ENCODE assay signal across 8 cellular contexts in genomic region chr1:31787786-31788137, GRCh38. TPM values are rescaled to one million over a fixed set of nuclear protein-coding genes. Genes with fewer than 3 reads are reported as not detected.
DNase-seq lines count a peak whose midpoint lies in the region; ATAC-seq and TF ChIP-seq lines count a peak whose summit lies in the region.

No MANE protein-coding gene starts in this region.

- peak overlapping the region in 1 of 2 experiments; percentile 97 for H3K18ac ChIP-seq in mesenchymal stem cell (ENCODE audit: low read depth in 1 of 2, low read length in 2 of 2)

- no peak for DNase-seq in left ventricle myocardium inferior
- no peak for DNase-seq in Right ventricle myocardium superior
- no peak for DNase-seq in mesenchymal stem cell
- DNase-seq in upper lobe of right lung, result no peak
- DNase-seq in islet precursor cell, result no peak

- peak overlapping the region; percentile 86 for H3K27ac ChIP-seq in left ventricle myocardium inferior (replicated peaks)
- peak overlapping the region; percentile 97 for H3K27ac ChIP-seq in angular gyrus (ENCODE audit: low read depth, low read length)
- no peak overlapping the region for H3K27ac ChIP-seq in mesenchymal stem cell (ENCODE audit: low read length, poor library complexity, severe bottlenecking)
- peak overlapping the region; percentile 90 for H3K27ac ChIP-seq in upper lobe of right lung

- H3K4me2 ChIP-seq in mesenchymal stem cell (ENCODE audit: low read length, poor library complexity, severe bottlenecking), result peak overlapping the region; percentile 66

- H3K14ac ChIP-seq in mesenchymal stem cell (ENCODE audit: low read length in 2 of 2), result peak overlapping the region in 1 of 2 experiments; percentile 26

- no peak overlapping the region for H3K23ac ChIP-seq in mesenchymal stem cell (ENCODE audit: low read length in 2 of 2)

- H3K36me3 ChIP-seq in left ventricle myocardium inferior (no peaks in the 10 kb centered on the region), mesenchymal stem cell (ENCODE audit: control insufficient read depth in 1 of 2, insufficient read depth in 2 of 2, low read depth in 1 of 2, low read length in 2 of 2) (peaks cover 0 to 7% of the 10 kb centered on the region in 2 experiments), upper lobe of right lung (no peaks in the 10 kb centered on the region)

- no peaks in the 10 kb centered on the region for H3K79me1 ChIP-seq in mesenchymal stem cell (replicated peaks; ENCODE audit: low read length, poor library complexity, severe bottlenecking)

- H2AK5ac ChIP-seq in mesenchymal stem cell (ENCODE audit: low read length, severe bottlenecking), result peak overlapping the region; percentile 29

- intact Hi-C loops in left ventricle myocardium inferior (cut with micrococcal nuclease), result loop anchor here (2.0 to 10.0 kb wide), 2 partner anchors 73 to 125 kb away; no protein-coding TSS in a partner anchor
- intact Hi-C loops in Right ventricle myocardium superior (cut with DNase I), result loop anchor here (2.0 to 10.0 kb wide), 2 partner anchors 123 to 223 kb away; no protein-coding TSS in a partner anchor
- intact Hi-C loops in upper lobe of right lung (cut with DNase I), result loop anchor here (5.0 kb wide), 1 partner anchor 120 kb away; no protein-coding TSS in a partner anchor

- no peak overlapping the region for H2BK15ac ChIP-seq in mesenchymal stem cell (ENCODE audit: low read depth, poor library complexity, severe bottlenecking)

- ATAC-seq in Right ventricle myocardium superior (ENCODE audit: poor library complexity) (no peak), upper lobe of right lung (no peak), HG03354 (IDR thresholded peaks at IDR 0.05; ENCODE audit: poor library complexity, severe bottlenecking, unreplicated experiment) (no peak), HG03342 (IDR thresholded peaks at IDR 0.05; ENCODE audit: unreplicated experiment) (no peak)

- H3K4ac ChIP-seq in mesenchymal stem cell (ENCODE audit: low read depth in 1 of 2, low read length in 2 of 2), result peak overlapping the region in 1 of 2 experiments; percentile 43

- WGBS in mesenchymal stem cell, result no CpG with 5 or more reads among the region's 1 CpG

- H4K8ac ChIP-seq in mesenchymal stem cell (ENCODE audit: low read length), result peak overlapping the region; percentile 66

- H2AFZ ChIP-seq in mesenchymal stem cell (ENCODE audit: low read depth, low read length), result peak overlapping the region; percentile 74

- H3K9me3 ChIP-seq in left ventricle myocardium inferior (replicated peaks), result no peaks in the 10 kb centered on the region
- H3K9me3 ChIP-seq in mesenchymal stem cell (ENCODE audit: control insufficient read depth, low read length), result no peaks in the 10 kb centered on the region
- no peaks in the 10 kb centered on the region for H3K9me3 ChIP-seq in upper lobe of right lung

- H2BK12ac ChIP-seq in mesenchymal stem cell (ENCODE audit: low read length in 2 of 2), result peak overlapping the region in 1 of 2 experiments; percentile 47

- TF ChIP-seq CTCF in left ventricle myocardium inferior (IDR thresholded peaks at IDR 0.05; ENCODE audit: borderline replicate concordance), result no peak
- no peak for TF ChIP-seq CTCF in upper lobe of right lung (IDR thresholded peaks at IDR 0.05)

- peak overlapping the region; percentile 91 for H3K9ac ChIP-seq in mesenchymal stem cell (ENCODE audit: low read length)

- no peak overlapping the region for H4K91ac ChIP-seq in mesenchymal stem cell (ENCODE audit: low read length)

- peak overlapping the region; percentile 82 for H3K4me3 ChIP-seq in left ventricle myocardium inferior
- peak overlapping the region in 1 of 2 experiments; percentile 86 for H3K4me3 ChIP-seq in mesenchymal stem cell (ENCODE audit: insufficient read depth in 1 of 2, low read depth in 1 of 2, low read length in 2 of 2)
- H3K4me3 ChIP-seq in upper lobe of right lung, result peak overlapping the region; percentile 70

- no peak overlapping the region for H2BK5ac ChIP-seq in mesenchymal stem cell (ENCODE audit: low read depth, low read length, poor library complexity, severe bottlenecking)

- no peak overlapping the region for H2BK120ac ChIP-seq in mesenchymal stem cell (ENCODE audit: low read depth, low read length)

- H3K4me1 ChIP-seq in left ventricle myocardium inferior (peaks cover 19% of the 10 kb centered on the region), mesenchymal stem cell (ENCODE audit: control insufficient read depth, insufficient read depth, low read depth, low read length) (peaks cover 8% of the 10 kb centered on the region), upper lobe of right lung (peaks cover 3% of the 10 kb centered on the region)

- H3K27me3 ChIP-seq in left ventricle myocardium inferior (ENCODE audit: low read depth) (peaks cover 1% of the 10 kb centered on the region), mesenchymal stem cell (ENCODE audit: control insufficient read depth in 1 of 2, insufficient read depth in 1 of 2, low read length in 2 of 2) (no peaks in the 10 kb centered on the region), upper lobe of right lung (no peaks in the 10 kb centered on the region)

RNA-seq across cellular contexts. Expression of gene ADGRB2, which starts 23.6 kb away (rescaled TPM):
- 12.1 TPM for total RNA-seq in left ventricle myocardium inferior
- total RNA-seq in Right ventricle myocardium superior, result 14.7 TPM
- 6.1 TPM for polyA plus RNA-seq in mesenchymal stem cell (2013, experiment 1 of 2)
- polyA plus RNA-seq in mesenchymal stem cell (2013, experiment 2 of 2), result 5.3 TPM
- 0.69 TPM for total RNA-seq in upper lobe of right lung

RNA-seq across cellular contexts. Expression of gene SPOCD1, which starts 28.1 kb away (rescaled TPM):
- total RNA-seq in left ventricle myocardium inferior (not detected), Right ventricle myocardium superior (not detected), upper lobe of right lung (31.4 TPM)
- 20.4 TPM for polyA plus RNA-seq in mesenchymal stem cell (2013, experiment 1 of 2)
- polyA plus RNA-seq in mesenchymal stem cell (2013, experiment 2 of 2), result 20.7 TPM

Comparison
In these comparisons a context has a peak if more than half of its experiments do, and no peak if none do; other contexts are left out.
1. RNA of gene SPOCD1, which starts 28.1 kb away (total RNA-seq): 31.4 TPM in upper lobe of right lung (single experiment); not detected in left ventricle myocardium inferior (single experiment) and not detected in Right ventricle myocardium superior (single experiment); every median in the first group is over 10 times any median in the second.